Comparison of ENCODE assay signal across 8 cellular contexts in genomic region chr9:6584881-6585597, GRCh38.
A peak's percentile ranks its signal among the peaks of the same experiment; 100 is the strongest.
DNase-seq lines count a peak whose midpoint lies in the region; ATAC-seq, FAIRE-seq and TF ChIP-seq lines count a peak whose summit lies in the region.

No MANE protein-coding gene starts in this region.

- intact Hi-C loops in pancreas (cut with DNase I): loop anchor here in 1 of 3 donors (10.0 kb wide), 2 partner anchors 80 to 150 kb away; no protein-coding TSS in a partner anchor

- no peaks in the 10 kb centered on the region for H3K9me3 ChIP-seq in pancreas

- FAIRE-seq in A204.1 (lab: Jason Lieb, UNC): peak; percentile 97
- peak; percentile 91 for FAIRE-seq in GM12892 (lab: Jason Lieb, UNC)
- peak; percentile 87 for FAIRE-seq in pancreas (lab: Jason Lieb, UNC)

- peak in 3 of 4 donors; percentile 31 to 49 (median 39) for TF ChIP-seq CTCF in pancreas (IDR thresholded peaks at IDR 0.05)

- no peak overlapping the region for H3K27ac ChIP-seq in pancreas

- no peaks in the 10 kb centered on the region for H3K4me1 ChIP-seq in pancreas

- no peaks in the 10 kb centered on the region for H3K4me1 Mint-ChIP-seq in effector memory CD8-positive, alpha-beta T cell (ENCODE audit: low read depth in 2 of 2)

- H3K36me3 ChIP-seq in pancreas: no peaks in the 10 kb centered on the region

- no peaks in the 10 kb centered on the region for H3K27me3 ChIP-seq in pancreas

- no peak for TF ChIP-seq POLR2A in GM12892 (IDR thresholded peaks at IDR 0.05; ENCODE audit: low read depth, low read length)

- no peak overlapping the region for H3K4me3 ChIP-seq in pancreas

- no peaks in the 10 kb centered on the region for H3K36me3 Mint-ChIP-seq in effector memory CD8-positive, alpha-beta T cell (ENCODE audit: insufficient read depth)

- no peak for DNase-seq in GM12892 (ENCODE audit: insufficient read length)
- DNase-seq in NCI-H460 (ENCODE audit: extremely low read depth, low read depth): peak; percentile 30
- DNase-seq in effector memory CD8-positive, alpha-beta T cell: no peak
- DNase-seq in pancreas: no peak
- DNase-seq in nucleus accumbens (lab: John Stamatoyannopoulos, UW): no peak
- DNase-seq in stimulated activated CD4-positive, alpha-beta T cell treated with anti-CD3 and anti-CD28 coated beads, Interleukin-4, amount 100 ng/mL, for 1 hour: no peak

- WGBS in pancreas, 2 donors: 26 to 40% methylated on average over 5 of the region's 5 CpGs

- H3K27ac Mint-ChIP-seq in effector memory CD8-positive, alpha-beta T cell: no peak overlapping the region

- H3K4me3 Mint-ChIP-seq in effector memory CD8-positive, alpha-beta T cell: no peak overlapping the region

- ATAC-seq in effector memory CD8-positive, alpha-beta T cell (replicated peaks): peak; percentile 43
- peak in 3 of 4 donors; percentile 48 to 66 (median 58) for ATAC-seq in pancreas
- ATAC-seq in GM21526 (IDR thresholded peaks at IDR 0.05; ENCODE audit: low FRiP score, unreplicated experiment): no peak

- H3K27me3 Mint-ChIP-seq in effector memory CD8-positive, alpha-beta T cell: peaks cover 7 to 17% of the 10 kb centered on the region in 2 donors

- no peaks in the 10 kb centered on the region for H3K9me3 Mint-ChIP-seq in effector memory CD8-positive, alpha-beta T cell
